In genomic region chr10:96456296-96456840, GRCh38 we compare ENCODE assay signal across 31 cellular contexts. TPM values are rescaled to one million over a fixed set of nuclear protein-coding genes. Genes with fewer than 3 reads are reported as not detected.
"Had no signal": no experiment of that assay in that cellular context is flagged by ENCODE, and none has a peak within 500 bp of the region (broad histone marks: within the 10 kb centered on the region; RNA-seq: fewer than 3 reads in every experiment).

No MANE protein-coding gene starts in this region.

- ATAC-seq: activated CD8-positive, alpha-beta memory T cell treated with anti-CD3 and anti-CD28 coated beads, Interleukin-2, amount 10 ng/mL, durations not matched to agents 7 days and 5 days; activated naive CD8-positive, alpha-beta T cell treated with anti-CD3 and anti-CD28 coated beads, Interleukin-2, amount 50 U/mL, for 24 hours; PC-3; Right ventricle myocardium inferior; SK-N-SH treated with all-trans-retinoic acid at 6 μM for 48 hours had no signal

- H3K36me3 ChIP-seq: WERI-Rb-1 had no signal

- H3K4me2 ChIP-seq: KMS-11 had no signal

- DNase-seq: activated CD4-positive, alpha-beta memory T cell treated with anti-CD3 and anti-CD28 coated beads, Interleukin-2, amount 10 ng/mL, durations not matched to agents 7 days and 5 days; activated CD4-positive, alpha-beta T cell treated with anti-CD3 and anti-CD28 coated beads for 1 hour; activated CD4-positive, alpha-beta T cell treated with anti-CD3 and anti-CD28 coated beads for 48 hours; activated CD4-positive, CD25-positive, alpha-beta regulatory T cell; activated CD8-positive, alpha-beta memory T cell treated with anti-CD3 and anti-CD28 coated beads for 24 hours; activated CD8-positive, alpha-beta memory T cell treated with anti-CD3 and anti-CD28 coated beads, Interleukin-2, amount 10 ng/mL, durations not matched to agents 7 days and 5 days; activated CD8-positive, alpha-beta memory T cell treated with anti-CD3 and anti-CD28 coated beads, Interleukin-2, amount 50 U/mL, for 48 hours; activated effector memory CD4-positive, alpha-beta T cell treated with Interleukin-2 at 50 U/mL for 16 hours; activated naive CD4-positive, alpha-beta T cell treated with anti-CD3 and anti-CD28 coated beads, Interleukin-2, amount 10 ng/mL, durations not matched to agents 7 days and 5 days; activated naive CD8-positive, alpha-beta T cell treated with anti-CD3 and anti-CD28 coated beads, Interleukin-2, amount 50 U/mL, for 24 hours; activated T-cell treated with anti-CD3 and anti-CD28 coated beads, Interleukin-2, amount 50 U/mL, for 48 hours; anterior cingulate cortex; central memory CD4-positive, alpha-beta T cell; MM.1S; MV-4-11; NCI-H1092; NCI-H1436 treated with DMSO at 0.1 percent for 48 hours; NCI-H1694 treated with DMSO at 0.1 percent for 48 hours; NCI-H2029; NCI-H345; NCI-H524 treated with DMSO at 0.1 percent for 48 hours; NCI-H748 treated with DMSO at 0.1 percent for 48 hours; NK-92 treated with Interleukin-12 subunit alpha and Interleukin-12 subunit beta, amount 100 ng/mL, for 24 hours; PC-3; SIG-M5; T1000; WERI-Rb-1 had no signal

- H3K9ac ChIP-seq: KMS-11 had no signal

- H3K27ac ChIP-seq: KMS-11, RWPE1, WERI-Rb-1 had no signal

RNA-seq across cellular contexts. Expression of gene TLL2, which starts 57.4 kb away (rescaled TPM):
- total RNA-seq: activated CD4-positive, alpha-beta memory T cell treated with anti-CD3 and anti-CD28 coated beads, Interleukin-2, amount 10 ng/mL, durations not matched to agents 7 days and 5 days; activated CD8-positive, alpha-beta memory T cell treated with anti-CD3 and anti-CD28 coated beads, Interleukin-2, amount 10 ng/mL, durations not matched to agents 7 days and 5 days had no signal
